8 cellular contexts compared by ENCODE assay signal in genomic region chr21:32612999-32613337, GRCh38. TPM values are rescaled to one million over a fixed set of nuclear protein-coding genes. Genes with fewer than 3 reads are reported as not detected.
A peak's percentile ranks its signal among the peaks of the same experiment; 100 is the strongest.
DNase-seq lines count a peak whose midpoint lies in the region; ATAC-seq, FAIRE-seq and TF ChIP-seq lines count a peak whose summit lies in the region.

No MANE protein-coding gene starts in this region.

- H3K4me1 Mint-ChIP-seq in activated naive CD8-positive, alpha-beta T cell treated with anti-CD3 and anti-CD28 coated beads, Interleukin-2, amount 50 U/mL, for 24 hours, result peaks cover 21% of the 10 kb centered on the region

- peak overlapping the region; percentile 72 to 100 (median 96) for H3K4me3 ChIP-seq in keratinocyte (ENCODE audit: control insufficient read depth in 2 of 3, extremely low read depth in 1 of 3, insufficient read depth in 2 of 3, low read depth in 1 of 3, low read length in 3 of 3)

- FAIRE-seq in keratinocyte (lab: Jason Lieb, UNC), result no peak

- H3K9ac ChIP-seq in keratinocyte (ENCODE audit: control insufficient read depth, extremely low read depth, insufficient read depth, low read length), result peak overlapping the region; percentile 89

- H3K9me3 ChIP-seq in keratinocyte (ENCODE audit: control insufficient read depth, low read depth, low read length), result no peaks in the 10 kb centered on the region

- no peaks in the 10 kb centered on the region for H3K9me3 Mint-ChIP-seq in activated naive CD8-positive, alpha-beta T cell treated with anti-CD3 and anti-CD28 coated beads, Interleukin-2, amount 50 U/mL, for 24 hours

- no peaks in the 10 kb centered on the region for H4K20me1 ChIP-seq in keratinocyte (ENCODE audit: control insufficient read depth, extremely low read depth, insufficient read depth, low read length)

- peaks cover 3% of the 10 kb centered on the region in 2 experiments for H3K36me3 ChIP-seq in keratinocyte (ENCODE audit: control insufficient read depth in 2 of 2, extremely low read depth in 1 of 2, insufficient read depth in 2 of 2, low read length in 2 of 2)

- H3K27me3 Mint-ChIP-seq in activated naive CD8-positive, alpha-beta T cell treated with anti-CD3 and anti-CD28 coated beads, Interleukin-2, amount 50 U/mL, for 24 hours, result peaks cover 3% of the 10 kb centered on the region

- H3K79me2 ChIP-seq in keratinocyte (ENCODE audit: control insufficient read depth, insufficient read depth, low read length), result peaks cover 31% of the 10 kb centered on the region

- DNase-seq in activated naive CD8-positive, alpha-beta T cell treated with anti-CD3 and anti-CD28 coated beads, Interleukin-2, amount 50 U/mL, for 24 hours, result no peak
- DNase-seq in keratinocyte (ENCODE audit: low read depth, low spot score), result no peak
- no peak for DNase-seq in substantia nigra (lab: John Stamatoyannopoulos, UW)
- no peak for DNase-seq in cerebellum (ENCODE audit: low spot score)
- DNase-seq in central memory CD4-positive, alpha-beta T cell, result no peak
- DNase-seq in DMS 273 treated with DMSO at 0.1 percent for 48 hours (lab: John Stamatoyannopoulos, UW), result no peak
- no peak for DNase-seq in NCI-H2081 treated with DMSO at 0.1 percent for 48 hours (lab: John Stamatoyannopoulos, UW)

- no peaks in the 10 kb centered on the region for H3K27me3 ChIP-seq in keratinocyte (ENCODE audit: control insufficient read depth, extremely low read depth, insufficient read depth, low read length)

- H3K4me2 ChIP-seq in keratinocyte (ENCODE audit: control insufficient read depth, extremely low read depth, insufficient read depth, low read depth, low read length), result peak overlapping the region; percentile 75

- H3K4me1 ChIP-seq in keratinocyte (ENCODE audit: control insufficient read depth, extremely low read depth, insufficient read depth, low read length), result no peaks in the 10 kb centered on the region

- H3K36me3 Mint-ChIP-seq in activated naive CD8-positive, alpha-beta T cell treated with anti-CD3 and anti-CD28 coated beads, Interleukin-2, amount 50 U/mL, for 24 hours (ENCODE audit: low read depth), result peaks cover 11% of the 10 kb centered on the region

- H2AFZ ChIP-seq in keratinocyte (ENCODE audit: control insufficient read depth, low read length), result peak overlapping the region; percentile 97

- ATAC-seq in HG03457 (IDR thresholded peaks at IDR 0.05; ENCODE audit: unreplicated experiment), result peak; percentile 4
- ATAC-seq in activated naive CD8-positive, alpha-beta T cell treated with anti-CD3 and anti-CD28 coated beads, Interleukin-2, amount 50 U/mL, for 24 hours, result peak; percentile 2

- TF ChIP-seq CTCF in keratinocyte (optimal IDR thresholded peaks at IDR 0.05 in 1 of 3, IDR thresholded peaks at IDR 0.05 in 1 of 3, conservative IDR thresholded peaks at IDR 0.05 in 1 of 3; ENCODE audit: extremely low read depth in 1 of 3, insufficient read depth in 2 of 3, low read length in 3 of 3), result no peak

- no peaks in the 10 kb centered on the region for H3K9me1 ChIP-seq in keratinocyte (ENCODE audit: control insufficient read depth, extremely low read depth, insufficient read depth, low read length)

- dilution Hi-C loops in keratinocyte (cut with MboI; ENCODE audit: extremely low pct_ligation_motif_present, low sequenced_read_pairs), result no loop called here

- H3K27ac ChIP-seq in keratinocyte (ENCODE audit: control insufficient read depth, insufficient read depth, low read length) (peak overlapping the region; percentile 94), substantia nigra (ENCODE audit: low read depth, low read length, poor library complexity, severe bottlenecking) (peak overlapping the region; percentile 84)

- peak overlapping the region; percentile 91 for H3K27ac Mint-ChIP-seq in activated naive CD8-positive, alpha-beta T cell treated with anti-CD3 and anti-CD28 coated beads, Interleukin-2, amount 50 U/mL, for 24 hours

- H3K4me3 Mint-ChIP-seq in activated naive CD8-positive, alpha-beta T cell treated with anti-CD3 and anti-CD28 coated beads, Interleukin-2, amount 50 U/mL, for 24 hours, result peak overlapping the region; percentile 92

RNA-seq across cellular contexts. Expression of gene CFAP298, which starts 0.8 kb away (rescaled TPM):
- polyA plus RNA-seq in keratinocyte, result 19.2 to 47.2 TPM (median 37.0 TPM) in 3 replicates
- 32.1 TPM for polyA plus RNA-seq in keratinocyte (2011; ENCODE audit: low read depth)
- polyA plus RNA-seq in keratinocyte (2011; cell fraction: cytosol; rRNA removed), result 30.2 and 31.4 TPM in 2 replicates
- polyA plus RNA-seq in keratinocyte (2011; cell fraction: nucleus; rRNA removed), result 32.8 and 42.4 TPM in 2 replicates
- 34.6 and 42.1 TPM in 2 replicates for polyA plus RNA-seq in keratinocyte (2012; ENCODE audit: low replicate concordance)
- polyA minus RNA-seq in keratinocyte, result 2.8 to 6.3 TPM (median 2.9 TPM) in 3 replicates
- 15.0 TPM for polyA minus RNA-seq in keratinocyte (2011; cell fraction: cytosol; rRNA and poly(A)+ RNA removed)
- 8.2 and 8.8 TPM in 2 replicates for polyA minus RNA-seq in keratinocyte (2011; cell fraction: nucleus; rRNA and poly(A)+ RNA removed)
- total RNA-seq in cerebellum, result 49.3 TPM

RNA-seq across cellular contexts. Expression of gene TCP10L, which starts 27.6 kb away (rescaled TPM):
- 0.11 to 0.27 TPM (median 0.25 TPM) in 3 replicates for polyA plus RNA-seq in keratinocyte
- 1.3 TPM for polyA plus RNA-seq in keratinocyte (2011; ENCODE audit: low read depth)
- polyA plus RNA-seq in keratinocyte (2011; cell fraction: cytosol; rRNA removed), result 0.23 and 0.24 TPM in 2 replicates
- polyA plus RNA-seq in keratinocyte (2011; cell fraction: nucleus; rRNA removed), result 0.41 and 0.50 TPM in 2 replicates
- 2.7 TPM in 1 of 2 replicates, not detected in the other for polyA plus RNA-seq in keratinocyte (2012; ENCODE audit: low replicate concordance)
- 0.36 TPM in 1 of 3 replicates, not detected in the others for polyA minus RNA-seq in keratinocyte
- not detected for polyA minus RNA-seq in keratinocyte (2011; cell fraction: cytosol; rRNA and poly(A)+ RNA removed)
- not detected in 2 replicates for polyA minus RNA-seq in keratinocyte (2011; cell fraction: nucleus; rRNA and poly(A)+ RNA removed)
- total RNA-seq in cerebellum, result 7.9 TPM
